ENCODE assay signal across 10 cellular contexts in genomic region chr17:47305302-47305923, GRCh38. TPM values are rescaled to one million over a fixed set of nuclear protein-coding genes. Genes with fewer than 3 reads are reported as not detected.
DNase-seq lines count a peak whose midpoint lies in the region; ATAC-seq and TF ChIP-seq lines count a peak whose summit lies in the region.
"Had no signal": no experiment of that assay in that cellular context is flagged by ENCODE, and none has a peak within 500 bp of the region (broad histone marks: within the 10 kb centered on the region; RNA-seq: fewer than 3 reads in every experiment).

No MANE protein-coding gene starts in this region.

- peaks cover 16% of the 10 kb centered on the region for H3K27me3 Mint-ChIP-seq in neural progenitor cell (ENCODE audit: insufficient read depth, low read depth)

- TF ChIP-seq CTCF in foreskin fibroblast (IDR thresholded peaks at IDR 0.05; ENCODE audit: low read depth, low read length) (no peak), smooth muscle cell (IDR thresholded peaks at IDR 0.05; ENCODE audit: borderline replicate concordance, insufficient read depth, poor library complexity, severe bottlenecking) (no peak), hepatocyte (IDR thresholded peaks at IDR 0.05; ENCODE audit: poor library complexity) (no peak), neural progenitor cell (IDR thresholded peaks at IDR 0.05) (no peak)

- no peak overlapping the region for H3K9ac ChIP-seq in GM23248
- no peak overlapping the region for H3K9ac ChIP-seq in smooth muscle cell (ENCODE audit: low read depth)
- no peak overlapping the region for H3K9ac ChIP-seq in neural progenitor cell

- H3K27ac ChIP-seq in GM23248, result peak overlapping the region; percentile 41
- peak overlapping the region; percentile 6 for H3K27ac ChIP-seq in smooth muscle cell (ENCODE audit: low read depth)
- H3K27ac ChIP-seq in hepatocyte, result no peak overlapping the region
- H3K27ac ChIP-seq in neural progenitor cell, result no peak overlapping the region

- H3F3A ChIP-seq in GM23248 (ENCODE audit: insufficient read depth) (peaks cover 18% of the 10 kb centered on the region), smooth muscle cell (ENCODE audit: low read depth) (no peaks in the 10 kb centered on the region), neural progenitor cell (ENCODE audit: low read depth) (no peaks in the 10 kb centered on the region)

- DNase-seq in GM23248, result peak; percentile 89
- peak; percentile 28 for DNase-seq in T1000 (lab: John Stamatoyannopoulos, UW)
- DNase-seq in foreskin fibroblast, result peak; percentile 82 to 85
- DNase-seq in smooth muscle cell (lab: John Stamatoyannopoulos, UW; ENCODE audit: unreplicated experiment), result no peak
- DNase-seq in hepatocyte (ENCODE audit: low spot score), result no peak
- no peak for DNase-seq in neural progenitor cell (ENCODE audit: low spot score)
- no peak for DNase-seq in NCI-H2227 treated with DMSO at 0.1 percent for 48 hours (lab: John Stamatoyannopoulos, UW)
- DNase-seq: occipital lobe, SHP77 treated with DMSO at 0.1 percent for 48 hours had no signal

- H3K4me1 ChIP-seq in GM23248 (ENCODE audit: insufficient read depth) (peaks cover 14% of the 10 kb centered on the region), smooth muscle cell (ENCODE audit: low read depth) (peaks cover 5% of the 10 kb centered on the region), hepatocyte (ENCODE audit: insufficient read depth) (no peaks in the 10 kb centered on the region), neural progenitor cell (peaks cover 6% of the 10 kb centered on the region)

- no peaks in the 10 kb centered on the region for H3K79me2 ChIP-seq in GM23248 (ENCODE audit: insufficient read depth)
- H3K79me2 ChIP-seq in smooth muscle cell (ENCODE audit: low read depth), result no peaks in the 10 kb centered on the region
- H3K79me2 ChIP-seq in hepatocyte, result no peaks in the 10 kb centered on the region
- no peaks in the 10 kb centered on the region for H3K79me2 ChIP-seq in neural progenitor cell (ENCODE audit: low read depth)

- peaks cover 5% of the 10 kb centered on the region for H3K4me1 Mint-ChIP-seq in neural progenitor cell

- WGBS in GM23248 (ENCODE audit: low coverage in 1 of 2, low lambda C conversion rate in 2 of 2, missing lambda C conversion rate in 2 of 2), 2 experiments, result 41 to 44% methylated on average over 4 of the region's 4 CpGs
- WGBS in smooth muscle cell (ENCODE audit: low lambda C conversion rate), result 46% methylated on average over 4 of the region's 4 CpGs
- whole genome bisulfite sequencing in hepatocyte (ENCODE audit: low lambda C conversion rate, missing lambda C conversion rate), result 55% methylated on average over 4 of the region's 4 CpGs

- no peak overlapping the region for H3K4me3 Mint-ChIP-seq in neural progenitor cell

- H2AFZ ChIP-seq in GM23248 (no peak overlapping the region), smooth muscle cell (ENCODE audit: low read depth) (no peak overlapping the region), hepatocyte (no peak overlapping the region), neural progenitor cell (replicated peaks) (no peak overlapping the region)

- H3K4me3 ChIP-seq in GM23248 (0 out of 2 replicates have a peak overlapping the region, but pooled peaks have one; percentile 8), foreskin fibroblast (ENCODE audit: low read depth in 1 of 2, low read length in 2 of 2) (no peak overlapping the region), smooth muscle cell (no peak overlapping the region), hepatocyte (no peak overlapping the region), neural progenitor cell (no peak overlapping the region)

- no peaks in the 10 kb centered on the region for H3K9me3 Mint-ChIP-seq in neural progenitor cell

- no peak overlapping the region for H3K27ac Mint-ChIP-seq in neural progenitor cell

- H3K4me2 ChIP-seq in GM23248 (ENCODE audit: unreplicated experiment) (peak overlapping the region; percentile 23), smooth muscle cell (peak overlapping the region; percentile 44), hepatocyte (no peak overlapping the region), neural progenitor cell (no peak overlapping the region)

- no peaks in the 10 kb centered on the region for H3K9me2 ChIP-seq in GM23248 (ENCODE audit: insufficient read depth)
- H3K9me2 ChIP-seq in hepatocyte (replicated peaks; ENCODE audit: insufficient read depth), result no peaks in the 10 kb centered on the region

- in situ Hi-C loops in GM23248 (cut with MboI), result no loop called here

- H3K9me3 ChIP-seq in GM23248 (ENCODE audit: low read depth), result peaks cover 3% of the 10 kb centered on the region
- H3K9me3 ChIP-seq in smooth muscle cell (replicated peaks; ENCODE audit: low read depth), result no peaks in the 10 kb centered on the region
- no peaks in the 10 kb centered on the region for H3K9me3 ChIP-seq in hepatocyte (ENCODE audit: low read depth)
- H3K9me3 ChIP-seq in neural progenitor cell (ENCODE audit: low read depth), result no peaks in the 10 kb centered on the region

- H4K20me1 ChIP-seq in GM23248 (ENCODE audit: insufficient read depth) (no peaks in the 10 kb centered on the region), smooth muscle cell (ENCODE audit: low read depth) (no peaks in the 10 kb centered on the region), hepatocyte (ENCODE audit: insufficient read depth, poor library complexity, severe bottlenecking) (no peaks in the 10 kb centered on the region), neural progenitor cell (ENCODE audit: low read depth) (no peaks in the 10 kb centered on the region)

- H3K36me3 Mint-ChIP-seq in neural progenitor cell, result no peaks in the 10 kb centered on the region

- H3K36me3 ChIP-seq in GM23248 (ENCODE audit: low read depth) (no peaks in the 10 kb centered on the region), smooth muscle cell (ENCODE audit: low read depth) (peaks cover 12% of the 10 kb centered on the region), hepatocyte (replicated peaks; ENCODE audit: insufficient read depth, low read depth) (no peaks in the 10 kb centered on the region), neural progenitor cell (no peaks in the 10 kb centered on the region)

- ATAC-seq in HG02678 (IDR thresholded peaks at IDR 0.05; ENCODE audit: unreplicated experiment), result no peak

- H3K27me3 ChIP-seq in GM23248 (replicated peaks; ENCODE audit: insufficient read depth) (no peaks in the 10 kb centered on the region), smooth muscle cell (ENCODE audit: low read depth) (no peaks in the 10 kb centered on the region), hepatocyte (no peaks in the 10 kb centered on the region), neural progenitor cell (no peaks in the 10 kb centered on the region)

RNA-seq across cellular contexts. Expression of gene EFCAB13, which starts 18.3 kb away (rescaled TPM):
- total RNA-seq in GM23248 (2014; rRNA removed; shearing (Covaris generic)), result 1.4 and 1.6 TPM in 2 replicates
- 0.98 and 1.2 TPM in 2 replicates for polyA plus RNA-seq in GM23248 (2016; fragmentation: Nextera tagmentation; extraction: Ambion mirVana)
- total RNA-seq in smooth muscle cell, result 2.0 and 4.6 TPM in 2 replicates
- polyA plus RNA-seq in smooth muscle cell, result 1.2 and 3.3 TPM in 2 replicates
- total RNA-seq in hepatocyte, result 3.1 and 7.9 TPM in 2 replicates
- 1.9 and 2.1 TPM in 2 replicates for polyA plus RNA-seq in hepatocyte
- total RNA-seq in neural progenitor cell (ENCODE audit: low replicate concordance), result 1.1 and 2.7 TPM in 2 replicates

RNA-seq across cellular contexts. Expression of gene ITGB3, which starts 51.8 kb away (rescaled TPM):
- total RNA-seq in GM23248 (2014; rRNA removed; shearing (Covaris generic)), result 6.7 and 7.2 TPM in 2 replicates
- polyA plus RNA-seq in GM23248 (2016; fragmentation: Nextera tagmentation; extraction: Ambion mirVana) (3.4 and 3.5 TPM in 2 replicates), smooth muscle cell (3.9 and 5.2 TPM in 2 replicates), hepatocyte (0.66 and 0.95 TPM in 2 replicates)
- total RNA-seq in smooth muscle cell (5.1 and 7.9 TPM in 2 replicates), hepatocyte (1.4 TPM in 2 replicates), neural progenitor cell (ENCODE audit: low replicate concordance) (0.47 TPM in 1 of 2 replicates, not detected in the other)

Comparison
In these comparisons a context has a peak if more than half of its experiments do, and no peak if none do; other contexts are left out.
1. DNase-seq: peak in GM23248 (single experiment), T1000 (single experiment) and foreskin fibroblast (2 of 2); none in smooth muscle cell (single experiment), hepatocyte (single experiment), neural progenitor cell (single experiment) and NCI-H2227 treated with DMSO at 0.1 percent for 48 hours (single experiment).
2. H3K27ac ChIP-seq: peak in GM23248 (single experiment) and smooth muscle cell (single experiment); none in hepatocyte (single experiment) and neural progenitor cell (single experiment).
3. H3K4me2 ChIP-seq: peak in GM23248 (single experiment) and smooth muscle cell (single experiment); none in hepatocyte (single experiment) and neural progenitor cell (single experiment).